Comparison of ENCODE assay signal across 20 cellular contexts in genomic region chr3:15053541-15053940, GRCh38. TPM values are rescaled to one million over a fixed set of nuclear protein-coding genes. Genes with fewer than 3 reads are reported as not detected.
DNase-seq lines count a peak whose midpoint lies in the region; ATAC-seq, FAIRE-seq and TF ChIP-seq lines count a peak whose summit lies in the region.
"Had no signal": no experiment of that assay in that cellular context is flagged by ENCODE, and none has a peak within 500 bp of the region (broad histone marks: within the 10 kb centered on the region; RNA-seq: fewer than 3 reads in every experiment).

No MANE protein-coding gene starts in this region.

- no peak overlapping the region for H3K27ac ChIP-seq in CD8-positive, alpha-beta T cell (ENCODE audit: low read depth, low read length)
- peak overlapping the region; percentile 71; the same call in 1 of the 3 replicates for H3K27ac ChIP-seq in K562 (ENCODE audit: extremely low read depth, low read depth, low read length)
- H3K27ac ChIP-seq in neural progenitor cell: peak overlapping the region; percentile 61
- H3K27ac ChIP-seq: A549, HL-60, PC-9, SJCRH30 had no signal

- no peaks in the 10 kb centered on the region for H3K27me3 ChIP-seq in CD8-positive, alpha-beta T cell (ENCODE audit: insufficient read depth, low read length)
- H3K27me3 ChIP-seq in K562 (ENCODE audit: control insufficient read depth in 2 of 2, insufficient read depth in 2 of 2, low read length in 2 of 2) (no peaks in the 10 kb centered on the region), neural progenitor cell (no peaks in the 10 kb centered on the region)
- H3K27me3 ChIP-seq: SJCRH30 had no signal

- FAIRE-seq in K562 (lab: Jason Lieb, UNC) (no peak), RCC 7860 (lab: Jason Lieb, UNC) (no peak)
- FAIRE-seq: A549, G401.6, H54 had no signal

- H3K9ac ChIP-seq in K562 (ENCODE audit: insufficient read depth in 1 of 2, low read depth in 2 of 2, low read length in 2 of 2): peak overlapping the region in 1 of 2 experiments; percentile 14; a peak in 1 of 4 replicates
- H3K9ac ChIP-seq in neural progenitor cell: no peak overlapping the region

- peak overlapping the region; percentile 64; the same call in 1 of the 2 replicates for H3K4me2 ChIP-seq in K562 (ENCODE audit: insufficient read depth, low read length)
- no peak overlapping the region for H3K4me2 ChIP-seq in neural progenitor cell
- H3K4me2 ChIP-seq: A549, PC-9 had no signal

- H3K36me3 Mint-ChIP-seq in activated naive CD4-positive, alpha-beta T cell treated with anti-CD3 and anti-CD28 coated beads, Interleukin-2, amount 10 ng/mL, durations not matched to agents 7 days and 5 days: peaks cover 55% of the 10 kb centered on the region
- H3K36me3 Mint-ChIP-seq in activated naive CD4-positive, alpha-beta T cell treated with anti-CD3 and anti-CD28 coated beads, Interleukin-2, amount 50 U/mL, for 72 hours: peaks cover 8 to 56% of the 10 kb centered on the region in 2 donors
- H3K36me3 Mint-ChIP-seq in CD8-positive, alpha-beta T cell: peaks cover 70% of the 10 kb centered on the region
- H3K36me3 Mint-ChIP-seq in neural progenitor cell: peaks cover 36% of the 10 kb centered on the region

- POLR2A ChIA-PET in CD8-positive, alpha-beta T cell (lab: Charles Lee): no interaction called here
- POLR2A ChIA-PET in K562 (lab: Yijun Ruan, JAX): interaction anchor here (0.7 to 3.5 kb wide), 6 partner anchors 9 to 76 kb away, joined by 3 to 35 read pairs (median 4); partner anchors contain the start of gene MRPS25

- no peak for TF ChIP-seq CTCF in CD8-positive, alpha-beta T cell (IDR thresholded peaks at IDR 0.05)
- TF ChIP-seq CTCF in K562 (IDR thresholded peaks at IDR 0.05 in 2 of 3, conservative IDR thresholded peaks at IDR 0.05 in 1 of 3; ENCODE audit: insufficient read depth in 2 of 3, low read depth in 1 of 3, low read length in 3 of 3) (no peak), neural progenitor cell (IDR thresholded peaks at IDR 0.05) (no peak)

- intact Hi-C loops in CD8-positive, alpha-beta T cell (cut with DNase I, micrococcal nuclease): no loop called here
- intact Hi-C loops in K562 (cut with micrococcal nuclease): loop anchor here (2.0 to 5.0 kb wide), 3 partner anchors 45 to 126 kb away; partner anchors contain the start of gene RBSN

- peaks cover 36% of the 10 kb centered on the region for H4K20me1 ChIP-seq in K562 (replicated peaks; ENCODE audit: control insufficient read depth, insufficient read depth, low read length)
- H4K20me1 ChIP-seq in neural progenitor cell (ENCODE audit: low read depth): peaks cover 42% of the 10 kb centered on the region

- TF ChIP-seq RAD21 in K562 (CRISPR knock-in tag; conservative IDR thresholded peaks at IDR 0.05 in 1 of 2, IDR thresholded peaks at IDR 0.05 in 1 of 2): no peak

- peaks cover 27% of the 10 kb centered on the region for H3K36me3 ChIP-seq in CD8-positive, alpha-beta T cell (ENCODE audit: insufficient read depth, low read length)
- H3K36me3 ChIP-seq in K562 (ENCODE audit: control insufficient read depth, insufficient read depth, low read length) (peaks cover 92% of the 10 kb centered on the region), neural progenitor cell (peaks cover under 1% of the 10 kb centered on the region)

- peaks cover 32% of the 10 kb centered on the region for H3K4me1 Mint-ChIP-seq in activated naive CD4-positive, alpha-beta T cell treated with anti-CD3 and anti-CD28 coated beads, Interleukin-2, amount 10 ng/mL, durations not matched to agents 7 days and 5 days
- H3K4me1 Mint-ChIP-seq in CD8-positive, alpha-beta T cell (ENCODE audit: low read depth): peaks cover 30% of the 10 kb centered on the region
- H3K4me1 Mint-ChIP-seq in neural progenitor cell: no peaks in the 10 kb centered on the region

- H3K9me1 ChIP-seq in K562 (ENCODE audit: control insufficient read depth, insufficient read depth, low read length): peaks cover 20% of the 10 kb centered on the region

- peaks cover 4% of the 10 kb centered on the region for H3K9me3 Mint-ChIP-seq in activated naive CD4-positive, alpha-beta T cell treated with anti-CD3 and anti-CD28 coated beads, Interleukin-2, amount 10 ng/mL, durations not matched to agents 7 days and 5 days
- peaks cover 0 to 12% of the 10 kb centered on the region in 2 donors for H3K9me3 Mint-ChIP-seq in activated naive CD4-positive, alpha-beta T cell treated with anti-CD3 and anti-CD28 coated beads, Interleukin-2, amount 50 U/mL, for 72 hours
- H3K9me3 Mint-ChIP-seq in CD8-positive, alpha-beta T cell: peaks cover 2% of the 10 kb centered on the region
- no peaks in the 10 kb centered on the region for H3K9me3 Mint-ChIP-seq in neural progenitor cell

- CTCF ChIA-PET in activated naive CD4-positive, alpha-beta T cell treated with anti-CD3 and anti-CD28 coated beads, Interleukin-2, amount 10 ng/mL, durations not matched to agents 7 days and 5 days (lab: Charles Lee): interaction anchor here (1.1 kb wide), 1 partner anchor 129 kb away, joined by 4 read pairs; no protein-coding TSS in a partner anchor
- CTCF ChIA-PET in CD8-positive, alpha-beta T cell (lab: Charles Lee): interaction anchor here (1.1 kb wide), 1 partner anchor 10 kb away, joined by 4 read pairs; no protein-coding TSS in a partner anchor
- CTCF ChIA-PET in K562 (lab: Yijun Ruan, JAX; ENCODE audit: low intra/inter-chr PET ratio): no interaction called here

- peak overlapping the region; percentile 8 for H3K27ac Mint-ChIP-seq in activated naive CD4-positive, alpha-beta T cell treated with anti-CD3 and anti-CD28 coated beads, Interleukin-2, amount 10 ng/mL, durations not matched to agents 7 days and 5 days
- H3K27ac Mint-ChIP-seq in activated naive CD4-positive, alpha-beta T cell treated with anti-CD3 and anti-CD28 coated beads, Interleukin-2, amount 50 U/mL, for 72 hours: peak overlapping the region in 1 of 2 donors; percentile 73
- H3K27ac Mint-ChIP-seq in CD8-positive, alpha-beta T cell: peak overlapping the region; percentile 69
- H3K27ac Mint-ChIP-seq in neural progenitor cell: no peak overlapping the region

- WGBS in K562 (ENCODE audit: insufficient coverage, low coverage, missing lambda C conversion rate): 62% methylated on average over 4 of the region's 4 CpGs

- in situ Hi-C loops in K562 (cut with MboI): no loop called here

- no peak for TF ChIP-seq POLR2A in K562 (conservative IDR thresholded peaks at IDR 0.05)

- TF ChIP-seq EP300 in K562 (IDR thresholded peaks at IDR 0.05; ENCODE audit: low read length): no peak

- no peaks in the 10 kb centered on the region for H3K4me1 ChIP-seq in CD8-positive, alpha-beta T cell (ENCODE audit: insufficient read depth, low read length)
- H3K4me1 ChIP-seq in K562 (replicated peaks in 1 of 2; ENCODE audit: control insufficient read depth in 2 of 2, insufficient read depth in 2 of 2, low read length in 2 of 2) (peaks cover 40 to 45% of the 10 kb centered on the region in 2 experiments), neural progenitor cell (peaks cover 17% of the 10 kb centered on the region)
- H3K4me1 ChIP-seq: A549, SJCRH30 had no signal

- no peak overlapping the region for H3K4me3 Mint-ChIP-seq in activated naive CD4-positive, alpha-beta T cell treated with anti-CD3 and anti-CD28 coated beads, Interleukin-2, amount 10 ng/mL, durations not matched to agents 7 days and 5 days
- no peak overlapping the region for H3K4me3 Mint-ChIP-seq in CD8-positive, alpha-beta T cell
- no peak overlapping the region for H3K4me3 Mint-ChIP-seq in neural progenitor cell

- no TSS peak for BruUV-seq in K562 (replicated peaks; lab: Mats Ljungman, UMichigan)

- H3K79me2 ChIP-seq in K562 (ENCODE audit: control insufficient read depth, insufficient read depth, low read length): peaks cover 97% of the 10 kb centered on the region
- H3K79me2 ChIP-seq in neural progenitor cell (ENCODE audit: low read depth): peaks cover 29% of the 10 kb centered on the region

- no peaks in the 10 kb centered on the region for H3K9me3 ChIP-seq in CD8-positive, alpha-beta T cell (ENCODE audit: low read length)
- H3K9me3 ChIP-seq in K562 (replicated peaks; ENCODE audit: control insufficient read depth, insufficient read depth, low read depth, low read length) (no peaks in the 10 kb centered on the region), neural progenitor cell (ENCODE audit: low read depth) (no peaks in the 10 kb centered on the region)
- H3K9me3 ChIP-seq: A549, SJCRH30 had no signal

- no peak for DNase-seq in activated naive CD4-positive, alpha-beta T cell treated with anti-CD3 and anti-CD28 coated beads, Interleukin-2, amount 10 ng/mL, durations not matched to agents 7 days and 5 days
- DNase-seq in activated naive CD4-positive, alpha-beta T cell treated with anti-CD3 and anti-CD28 coated beads, Interleukin-2, amount 50 U/mL, for 72 hours (ENCODE audit: low spot score in 2 of 2): no peak
- no peak for DNase-seq in CD8-positive, alpha-beta T cell
- DNase-seq in K562 (ENCODE audit: extremely low read depth in 1 of 4, low spot score in 3 of 4) (no peak), neural progenitor cell (ENCODE audit: low spot score) (no peak), RCC 7860 (ENCODE audit: low spot score) (no peak), SW 1271 (lab: John Stamatoyannopoulos, UW) (no peak), DMS 273 (lab: John Stamatoyannopoulos, UW; ENCODE audit: unreplicated experiment) (no peak)
- DNase-seq: C1 segment of cervical spinal cord, NCI-H1048, NCI-H1436, NCI-H1930, NCI-H345, NCI-H524 treated with DMSO at 0.1 percent for 48 hours, PC-9 had no signal

- peaks cover 17% of the 10 kb centered on the region for H3F3A ChIP-seq in neural progenitor cell (ENCODE audit: low read depth)

- ATAC-seq in activated naive CD4-positive, alpha-beta T cell treated with anti-CD3 and anti-CD28 coated beads, Interleukin-2, amount 50 U/mL, for 72 hours: no peak
- no peak for ATAC-seq in CD8-positive, alpha-beta T cell
- ATAC-seq in K562: no peak
- ATAC-seq: A549 had no signal

- H3K27me3 Mint-ChIP-seq in activated naive CD4-positive, alpha-beta T cell treated with anti-CD3 and anti-CD28 coated beads, Interleukin-2, amount 10 ng/mL, durations not matched to agents 7 days and 5 days: no peaks in the 10 kb centered on the region
- H3K27me3 Mint-ChIP-seq in CD8-positive, alpha-beta T cell (ENCODE audit: low read depth): no peaks in the 10 kb centered on the region
- H3K27me3 Mint-ChIP-seq in neural progenitor cell (ENCODE audit: insufficient read depth, low read depth): peaks cover 2% of the 10 kb centered on the region

- H3K4me3 ChIP-seq in CD8-positive, alpha-beta T cell (ENCODE audit: low read depth, low read length): no peak overlapping the region
- H3K4me3 ChIP-seq in K562 (no peak overlapping the region), neural progenitor cell (no peak overlapping the region)
- H3K4me3 ChIP-seq: A549, PC-9, SJCRH30 had no signal

- H2AFZ ChIP-seq in K562 (ENCODE audit: low read depth, low read length) (no peak overlapping the region), neural progenitor cell (replicated peaks) (no peak overlapping the region)
- H2AFZ ChIP-seq: PC-9 had no signal

RNA-seq across cellular contexts. Expression of gene MRPS25, which starts 11.6 kb away (rescaled TPM):
- total RNA-seq in activated naive CD4-positive, alpha-beta T cell treated with anti-CD3 and anti-CD28 coated beads, Interleukin-2, amount 50 U/mL, for 72 hours: 10 to 100 TPM; 47.2 to 78.9 TPM
- total RNA-seq in CD8-positive, alpha-beta T cell: 10 to 100 TPM; 51.3 to 56.2 TPM
- total RNA-seq in K562 (2011; cell fraction: chromatin; rRNA removed; ENCODE audit: low replicate concordance): 136 and 184 TPM in 2 replicates
- 111 and 116 TPM in 2 replicates for total RNA-seq in K562 (2011; cell fraction: nucleolus; rRNA removed)
- total RNA-seq in K562 (2011; cell fraction: nucleoplasm; rRNA removed): 128 and 170 TPM in 2 replicates
- total RNA-seq in K562 (2014; rRNA removed) (78.2 and 98.6 TPM in 2 replicates), K562 (2014; rRNA removed; fragmentation: Illumina TruSeq; extraction: Trizol) (75.1 and 77.8 TPM in 2 replicates), K562 (2015; rRNA removed; fragmentation: Illumina TruSeq; extraction: Trizol) (75.2 and 90.2 TPM in 2 replicates), K562 (2021) (129 and 132 TPM in 2 replicates), neural progenitor cell (ENCODE audit: low replicate concordance) (24.3 and 28.9 TPM in 2 replicates)
- polyA plus RNA-seq in K562 (2011; rRNA removed) (72.6 and 105 TPM in 2 replicates), K562 (2014; fragmentation: Illumina TruSeq; extraction: Trizol) (86.8 and 110 TPM in 2 replicates), K562 (2014; fragmentation: Nextera tagmentation; extraction: Ambion mirVana) (10 to 100 TPM; 34.3 to 65.1 TPM), K562 (2014; rRNA removed) (125 and 144 TPM in 2 replicates)
- polyA plus RNA-seq in K562 (2011; cell fraction: cytosol; rRNA removed): 49.2 and 74.6 TPM in 2 replicates
- 124 and 217 TPM in 2 replicates for polyA plus RNA-seq in K562 (2011; cell fraction: nucleus; rRNA removed)
- polyA plus RNA-seq in K562 (2012): 78.2 and 99.3 TPM in 2 replicates
- polyA minus RNA-seq in K562 (2011; rRNA and poly(A)+ RNA removed): 43.5 and 47.9 TPM in 2 replicates
- 30.4 and 48.6 TPM in 2 replicates for polyA minus RNA-seq in K562 (2011; cell fraction: cytosol; rRNA and poly(A)+ RNA removed)
- polyA minus RNA-seq in K562 (2011; cell fraction: nucleus; rRNA and poly(A)+ RNA removed): 77.3 and 89.3 TPM in 2 replicates

RNA-seq across cellular contexts. Expression of gene RBSN, which starts 45.4 kb away (rescaled TPM):
- total RNA-seq in activated naive CD4-positive, alpha-beta T cell treated with anti-CD3 and anti-CD28 coated beads, Interleukin-2, amount 50 U/mL, for 72 hours: 10 to 100 TPM; 14.2 to 14.5 TPM
- 10 to 100 TPM; 41.9 to 48.1 TPM for total RNA-seq in CD8-positive, alpha-beta T cell
- total RNA-seq in K562 (2011; cell fraction: chromatin; rRNA removed; ENCODE audit: low replicate concordance): 60.6 and 86.6 TPM in 2 replicates
- total RNA-seq in K562 (2011; cell fraction: nucleolus; rRNA removed): 27.2 and 28.7 TPM in 2 replicates
- 44.5 and 45.6 TPM in 2 replicates for total RNA-seq in K562 (2011; cell fraction: nucleoplasm; rRNA removed)
- total RNA-seq in K562 (2014; rRNA removed) (14.1 and 21.1 TPM in 2 replicates), K562 (2014; rRNA removed; fragmentation: Illumina TruSeq; extraction: Trizol) (18.3 and 20.8 TPM in 2 replicates), K562 (2015; rRNA removed; fragmentation: Illumina TruSeq; extraction: Trizol) (17.5 and 19.0 TPM in 2 replicates), K562 (2021) (18.7 and 19.6 TPM in 2 replicates), neural progenitor cell (ENCODE audit: low replicate concordance) (29.8 and 35.4 TPM in 2 replicates)
- polyA plus RNA-seq in K562 (2011; rRNA removed) (15.7 and 16.8 TPM in 2 replicates), K562 (2014; fragmentation: Illumina TruSeq; extraction: Trizol) (13.9 and 15.0 TPM in 2 replicates), K562 (2014; fragmentation: Nextera tagmentation; extraction: Ambion mirVana) (1 to 10 TPM; 2.9 to 4.2 TPM), K562 (2014; rRNA removed) (12.1 and 12.8 TPM in 2 replicates)
- polyA plus RNA-seq in K562 (2011; cell fraction: cytosol; rRNA removed): 8.2 and 10.9 TPM in 2 replicates
- 18.9 and 27.5 TPM in 2 replicates for polyA plus RNA-seq in K562 (2011; cell fraction: nucleus; rRNA removed)
- 11.2 and 15.3 TPM in 2 replicates for polyA plus RNA-seq in K562 (2012)
- polyA minus RNA-seq in K562 (2011; rRNA and poly(A)+ RNA removed): 28.4 and 33.3 TPM in 2 replicates
- 13.7 and 14.6 TPM in 2 replicates for polyA minus RNA-seq in K562 (2011; cell fraction: cytosol; rRNA and poly(A)+ RNA removed)
- polyA minus RNA-seq in K562 (2011; cell fraction: nucleus; rRNA and poly(A)+ RNA removed): 11.4 and 19.7 TPM in 2 replicates
